In the genomic region with DNA sequence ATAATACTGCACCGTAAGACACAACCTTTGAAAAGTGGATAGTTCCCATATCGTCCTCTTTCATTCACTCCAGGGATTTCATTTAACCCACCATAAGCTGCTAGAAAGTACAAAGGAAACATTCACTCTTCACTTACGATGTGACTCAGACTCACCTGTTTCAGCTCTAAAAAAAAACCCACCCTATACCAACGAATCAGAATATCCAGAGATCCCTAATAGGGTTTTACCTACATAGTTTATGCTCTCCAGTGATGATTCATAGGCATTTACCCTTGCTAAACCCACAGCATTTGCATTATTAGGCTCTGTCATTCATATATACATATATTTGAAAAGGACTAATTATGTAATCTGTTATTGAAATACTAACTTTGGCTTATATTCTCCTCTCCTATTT, we compare ENCODE assay signal across 16 cellular contexts.
A peak's percentile ranks its signal among the peaks of the same experiment; 100 is the strongest.
DNase-seq lines count a peak whose midpoint lies in the region; ATAC-seq and TF ChIP-seq lines count a peak whose summit lies in the region.
"Had no signal": no experiment of that assay in that cellular context is flagged by ENCODE, and none has a peak within 500 bp of the region (broad histone marks: within the 10 kb centered on the region; RNA-seq: fewer than 3 reads in every experiment).

No MANE protein-coding gene starts in this region.

- no peak for TF ChIP-seq CTCF in type B pancreatic cell (conservative IDR thresholded peaks at IDR 0.05)

- no peaks in the 10 kb centered on the region for H3K4me1 Mint-ChIP-seq in type B pancreatic cell (ENCODE audit: unreplicated experiment)
- H3K4me1 Mint-ChIP-seq: memory B cell had no signal

- H3K27me3 Mint-ChIP-seq in type B pancreatic cell: no peaks in the 10 kb centered on the region
- H3K27me3 Mint-ChIP-seq: memory B cell had no signal

- no peak overlapping the region for H3K27ac Mint-ChIP-seq in type B pancreatic cell
- H3K27ac Mint-ChIP-seq: memory B cell, WTC11 had no signal

- ATAC-seq in activated CD4-positive, CD25-positive, alpha-beta regulatory T cell treated with anti-CD3 and anti-CD28 coated beads, Interleukin-2, amount 50 U/mL, for 24 hours: peak; percentile 84 to 90
- ATAC-seq in GM21619 (IDR thresholded peaks at IDR 0.05; ENCODE audit: unreplicated experiment) (peak; percentile 64), HG03342 (IDR thresholded peaks at IDR 0.05; ENCODE audit: unreplicated experiment) (peak; percentile 54)
- ATAC-seq: pancreas, WTC11 had no signal

- no peak overlapping the region for H3K4me3 Mint-ChIP-seq in type B pancreatic cell
- H3K4me3 Mint-ChIP-seq: memory B cell, WTC11 had no signal

- no peak for DNase-seq in activated CD4-positive, CD25-positive, alpha-beta regulatory T cell (lab: John Stamatoyannopoulos, UW)
- DNase-seq in putamen (ENCODE audit: low spot score): peak; percentile 68
- no peak for DNase-seq in activated effector memory CD4-positive, alpha-beta T cell treated with anti-CD3 and anti-CD28 coated beads, Interleukin-2, amount 50 U/mL, for 16 hours
- DNase-seq in DMS79 (lab: John Stamatoyannopoulos, UW): no peak
- no peak for DNase-seq in type B pancreatic cell (ENCODE audit: extremely low spot score, unreplicated experiment)
- DNase-seq: Calu3, glutamatergic neuron, Karpas-422, NCI-H2171, pancreas, Peyer's patch had no signal

- peaks cover 21% of the 10 kb centered on the region for H3K36me3 Mint-ChIP-seq in type B pancreatic cell

- H3K9me3 Mint-ChIP-seq in type B pancreatic cell: no peaks in the 10 kb centered on the region
- H3K9me3 Mint-ChIP-seq: memory B cell, WTC11 had no signal
